ENCODE assay signal across 25 cellular contexts in the genomic region with DNA sequence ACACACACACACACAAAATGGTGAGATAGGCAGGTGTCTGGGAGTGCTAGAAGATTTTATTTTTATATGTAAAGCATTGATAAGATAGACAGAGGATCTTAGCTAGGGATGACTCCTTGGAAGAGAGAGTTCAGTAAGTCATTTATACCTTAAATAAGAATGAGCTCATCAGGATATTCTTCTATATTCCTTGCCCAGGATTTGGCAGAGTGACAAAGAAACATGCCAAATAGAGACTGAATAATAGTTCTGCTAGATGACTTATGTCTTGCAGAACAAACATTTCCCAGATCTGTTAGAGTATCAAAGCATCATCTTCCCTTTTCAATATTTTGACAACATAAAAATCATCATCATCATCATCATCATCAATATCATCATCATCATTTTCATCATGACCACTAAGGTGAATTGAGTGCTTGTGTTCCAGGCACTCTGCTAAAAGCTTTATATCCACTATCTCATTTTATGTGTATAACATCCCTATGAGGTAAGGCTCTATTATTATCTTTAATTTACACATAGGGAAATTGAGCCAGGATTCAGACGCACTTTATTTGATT.
DNase-seq lines count a peak whose midpoint lies in the region; ATAC-seq, FAIRE-seq and TF ChIP-seq lines count a peak whose summit lies in the region.
"Had no signal": no experiment of that assay in that cellular context is flagged by ENCODE, and none has a peak within 500 bp of the region (broad histone marks: within the 10 kb centered on the region; RNA-seq: fewer than 3 reads in every experiment).

No MANE protein-coding gene starts in this region.

- H3K36me3 ChIP-seq in HEK293 (ENCODE audit: control insufficient read depth in 2 of 2, insufficient read depth in 1 of 2, low read length in 2 of 2): no peaks in the 10 kb centered on the region
- H3K36me3 ChIP-seq in mammary epithelial cell (ENCODE audit: insufficient read depth, low read length): no peaks in the 10 kb centered on the region
- H3K36me3 ChIP-seq: MG63 had no signal

- no peak overlapping the region for H2AFZ ChIP-seq in mammary epithelial cell (ENCODE audit: low read depth, low read length)
- H2AFZ ChIP-seq: GM23248 had no signal

- intact Hi-C loops in mammary epithelial cell (cut with micrococcal nuclease): no loop called here

- POLR2A ChIA-PET in HEK293 (lab: Yijun Ruan, JAX): no interaction called here

- H3K79me2 ChIP-seq in mammary epithelial cell (ENCODE audit: insufficient read depth, low read length): no peaks in the 10 kb centered on the region

- no peak for DNase-seq in D721Med (ENCODE audit: insufficient read length, low spot score)
- DNase-seq in mammary epithelial cell: peak; percentile 39
- peak; percentile 70 for DNase-seq in kidney tubule cell (ENCODE audit: low spot score)
- DNase-seq in H4 (ENCODE audit: low spot score): no peak
- DNase-seq: C1 segment of cervical spinal cord; CD4-positive, alpha-beta memory T cell; COR-L47; DND-41; GM23248; H9; HFFc6; KBM-7; MG63; NCI-H2029; NCI-H2171; NCI-H226; NCI-H774; RPMI8226; SHP77; T-helper 1 cell had no signal

- H4K20me1 ChIP-seq in mammary epithelial cell (ENCODE audit: insufficient read depth, low read length): no peaks in the 10 kb centered on the region

- no peak overlapping the region for H3K9ac ChIP-seq in mammary epithelial cell (ENCODE audit: insufficient read depth, low read length)
- H3K9ac ChIP-seq: GM23248 had no signal

- WGBS in mammary epithelial cell (ENCODE audit: low coverage, missing lambda C conversion rate): 100% methylated on average over 1 of the region's 1 CpG

- H3K4me1 ChIP-seq in HEK293 (ENCODE audit: control insufficient read depth, insufficient read depth, low read length) (peaks cover 7% of the 10 kb centered on the region), mammary epithelial cell (ENCODE audit: insufficient read depth, low read length) (peaks cover 6% of the 10 kb centered on the region)

- no peak overlapping the region for H3K27ac ChIP-seq in HEK293 (ENCODE audit: extremely low read depth, low read depth, low read length)
- no peak overlapping the region for H3K27ac ChIP-seq in mammary epithelial cell (ENCODE audit: insufficient read depth, low read depth, low read length)
- H3K27ac ChIP-seq: GM23248 had no signal

- dilution Hi-C loops in mammary epithelial cell (cut with HindIII; ENCODE audit: low sequenced_read_pairs): no loop called here

- in situ Hi-C loops in mammary epithelial cell (cut with MboI; ENCODE audit: low sequenced_read_pairs in 2 of 2): no loop called here

- no peak overlapping the region for H3K4me3 ChIP-seq in HEK293 (ENCODE audit: low read depth, low read length)
- no peak overlapping the region for H3K4me3 ChIP-seq in mammary epithelial cell (replicated peaks in 1 of 3; ENCODE audit: insufficient read depth in 1 of 3, low read depth in 2 of 3, low read length in 3 of 3)
- H3K4me3 ChIP-seq: GM23248, MG63 had no signal

- FAIRE-seq in D721Med (lab: Jason Lieb, UNC): peak; percentile 75
- FAIRE-seq: GM12892, HTR-8/SVneo had no signal

- BruUV-seq in mammary epithelial cell (replicated peaks; lab: Mats Ljungman, UMichigan): no TSS peak

- no peak overlapping the region for H3K4me2 ChIP-seq in mammary epithelial cell (ENCODE audit: insufficient read depth, low read depth, low read length)

- ATAC-seq in GM19351 (IDR thresholded peaks at IDR 0.05; ENCODE audit: unreplicated experiment) (no peak), GM18517 (IDR thresholded peaks at IDR 0.05; ENCODE audit: unreplicated experiment) (no peak)

- TF ChIP-seq CTCF in D721Med (IDR thresholded peaks at IDR 0.05; ENCODE audit: insufficient read depth, missing control alignments) (no peak), HEK293 (tag by site-specific recombination; IDR thresholded peaks at IDR 0.05) (no peak), mammary epithelial cell (conservative IDR thresholded peaks at IDR 0.05 in 1 of 2, IDR thresholded peaks at IDR 0.05 in 1 of 2; ENCODE audit: extremely low read depth in 1 of 2, insufficient read depth in 1 of 2, low read depth in 1 of 2, low read length in 2 of 2) (no peak)

- H3K9me3 ChIP-seq in HEK293 (ENCODE audit: control insufficient read depth, insufficient read depth, low read depth, low read length) (no peaks in the 10 kb centered on the region), mammary epithelial cell (replicated peaks; ENCODE audit: insufficient read depth, low read length) (no peaks in the 10 kb centered on the region)
- H3K9me3 ChIP-seq: MG63 had no signal

- CTCF ChIA-PET in HEK293 (lab: Yijun Ruan, JAX): no interaction called here
- CTCF ChIA-PET in mammary epithelial cell (lab: Charles Lee; ENCODE audit: low non-redundant PET): no interaction called here

- no peaks in the 10 kb centered on the region for H3K27me3 ChIP-seq in mammary epithelial cell (ENCODE audit: insufficient read depth, low read length)
- H3K27me3 ChIP-seq: MG63 had no signal

TF ChIP-seq in HEK293, 187 proteins besides CTCF, POLR2A, EP300 and RAD21 (continues in another document):
- TF ChIP-seq, protein P1, sequence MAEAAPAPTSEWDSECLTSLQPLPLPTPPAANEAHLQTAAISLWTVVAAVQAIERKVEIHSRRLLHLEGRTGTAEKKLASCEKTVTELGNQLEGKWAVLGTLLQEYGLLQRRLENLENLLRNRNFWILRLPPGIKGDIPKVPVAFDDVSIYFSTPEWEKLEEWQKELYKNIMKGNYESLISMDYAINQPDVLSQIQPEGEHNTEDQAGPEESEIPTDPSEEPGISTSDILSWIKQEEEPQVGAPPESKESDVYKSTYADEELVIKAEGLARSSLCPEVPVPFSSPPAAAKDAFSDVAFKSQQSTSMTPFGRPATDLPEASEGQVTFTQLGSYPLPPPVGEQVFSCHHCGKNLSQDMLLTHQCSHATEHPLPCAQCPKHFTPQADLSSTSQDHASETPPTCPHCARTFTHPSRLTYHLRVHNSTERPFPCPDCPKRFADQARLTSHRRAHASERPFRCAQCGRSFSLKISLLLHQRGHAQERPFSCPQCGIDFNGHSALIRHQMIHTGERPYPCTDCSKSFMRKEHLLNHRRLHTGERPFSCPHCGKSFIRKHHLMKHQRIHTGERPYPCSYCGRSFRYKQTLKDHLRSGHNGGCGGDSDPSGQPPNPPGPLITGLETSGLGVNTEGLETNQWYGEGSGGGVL (tag by site-specific recombination; IDR thresholded peaks at IDR 0.05): no peak
- TF ChIP-seq ZNF677 (tag by site-specific recombination; IDR thresholded peaks at IDR 0.05): no peak
- TF ChIP-seq, protein P2, sequence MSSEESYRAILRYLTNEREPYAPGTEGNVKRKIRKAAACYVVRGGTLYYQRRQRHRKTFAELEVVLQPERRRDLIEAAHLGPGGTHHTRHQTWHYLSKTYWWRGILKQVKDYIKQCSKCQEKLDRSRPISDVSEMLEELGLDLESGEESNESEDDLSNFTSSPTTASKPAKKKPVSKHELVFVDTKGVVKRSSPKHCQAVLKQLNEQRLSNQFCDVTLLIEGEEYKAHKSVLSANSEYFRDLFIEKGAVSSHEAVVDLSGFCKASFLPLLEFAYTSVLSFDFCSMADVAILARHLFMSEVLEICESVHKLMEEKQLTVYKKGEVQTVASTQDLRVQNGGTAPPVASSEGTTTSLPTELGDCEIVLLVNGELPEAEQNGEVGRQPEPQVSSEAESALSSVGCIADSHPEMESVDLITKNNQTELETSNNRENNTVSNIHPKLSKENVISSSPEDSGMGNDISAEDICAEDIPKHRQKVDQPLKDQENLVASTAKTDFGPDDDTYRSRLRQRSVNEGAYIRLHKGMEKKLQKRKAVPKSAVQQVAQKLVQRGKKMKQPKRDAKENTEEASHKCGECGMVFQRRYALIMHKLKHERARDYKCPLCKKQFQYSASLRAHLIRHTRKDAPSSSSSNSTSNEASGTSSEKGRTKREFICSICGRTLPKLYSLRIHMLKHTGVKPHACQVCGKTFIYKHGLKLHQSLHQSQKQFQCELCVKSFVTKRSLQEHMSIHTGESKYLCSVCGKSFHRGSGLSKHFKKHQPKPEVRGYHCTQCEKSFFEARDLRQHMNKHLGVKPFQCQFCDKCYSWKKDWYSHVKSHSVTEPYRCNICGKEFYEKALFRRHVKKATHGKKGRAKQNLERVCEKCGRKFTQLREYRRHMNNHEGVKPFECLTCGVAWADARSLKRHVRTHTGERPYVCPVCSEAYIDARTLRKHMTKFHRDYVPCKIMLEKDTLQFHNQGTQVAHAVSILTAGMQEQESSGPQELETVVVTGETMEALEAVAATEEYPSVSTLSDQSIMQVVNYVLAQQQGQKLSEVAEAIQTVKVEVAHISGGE (tag by site-specific recombination; conservative IDR thresholded peaks at IDR 0.05; ENCODE audit: low read depth): no peak
- TF ChIP-seq, protein P3, sequence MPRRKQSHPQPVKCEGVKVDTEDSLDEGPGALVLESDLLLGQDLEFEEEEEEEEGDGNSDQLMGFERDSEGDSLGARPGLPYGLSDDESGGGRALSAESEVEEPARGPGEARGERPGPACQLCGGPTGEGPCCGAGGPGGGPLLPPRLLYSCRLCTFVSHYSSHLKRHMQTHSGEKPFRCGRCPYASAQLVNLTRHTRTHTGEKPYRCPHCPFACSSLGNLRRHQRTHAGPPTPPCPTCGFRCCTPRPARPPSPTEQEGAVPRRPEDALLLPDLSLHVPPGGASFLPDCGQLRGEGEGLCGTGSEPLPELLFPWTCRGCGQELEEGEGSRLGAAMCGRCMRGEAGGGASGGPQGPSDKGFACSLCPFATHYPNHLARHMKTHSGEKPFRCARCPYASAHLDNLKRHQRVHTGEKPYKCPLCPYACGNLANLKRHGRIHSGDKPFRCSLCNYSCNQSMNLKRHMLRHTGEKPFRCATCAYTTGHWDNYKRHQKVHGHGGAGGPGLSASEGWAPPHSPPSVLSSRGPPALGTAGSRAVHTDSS (tag by site-specific recombination; IDR thresholded peaks at IDR 0.05): peak; percentile 95
- TF ChIP-seq, protein P4, sequence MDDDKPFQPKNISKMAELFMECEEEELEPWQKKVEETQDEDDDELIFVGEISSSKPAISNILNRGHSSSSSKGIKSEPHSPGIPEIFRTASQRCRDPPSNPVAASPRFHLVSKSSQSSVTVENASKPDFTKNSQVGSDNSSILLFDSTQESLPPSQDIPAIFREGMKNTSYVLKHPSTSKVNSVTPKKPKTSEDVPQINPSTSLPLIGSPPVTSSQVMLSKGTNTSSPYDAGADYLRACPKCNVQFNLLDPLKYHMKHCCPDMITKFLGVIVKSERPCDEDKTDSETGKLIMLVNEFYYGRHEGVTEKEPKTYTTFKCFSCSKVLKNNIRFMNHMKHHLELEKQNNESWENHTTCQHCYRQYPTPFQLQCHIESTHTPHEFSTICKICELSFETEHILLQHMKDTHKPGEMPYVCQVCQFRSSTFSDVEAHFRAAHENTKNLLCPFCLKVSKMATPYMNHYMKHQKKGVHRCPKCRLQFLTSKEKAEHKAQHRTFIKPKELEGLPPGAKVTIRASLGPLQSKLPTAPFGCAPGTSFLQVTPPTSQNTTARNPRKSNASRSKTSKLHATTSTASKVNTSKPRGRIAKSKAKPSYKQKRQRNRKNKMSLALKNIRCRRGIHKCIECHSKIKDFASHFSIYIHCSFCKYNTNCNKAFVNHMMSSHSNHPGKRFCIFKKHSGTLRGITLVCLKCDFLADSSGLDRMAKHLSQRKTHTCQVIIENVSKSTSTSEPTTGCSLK (tag by site-specific recombination; IDR thresholded peaks at IDR 0.05): no peak

Comparison
In these comparisons a context has a peak if more than half of its experiments do, and no peak if none do; other contexts are left out.
1. DNase-seq: peak in mammary epithelial cell (single experiment) and kidney tubule cell (single experiment); none in D721Med (single experiment) and H4 (single experiment).